In genomic region chr1:207903767-207904166, GRCh38 we compare ENCODE assay signal across 1 cellular context.
TF ChIP-seq lines count a peak whose summit lies in the region.

No MANE protein-coding gene starts in this region.

TF ChIP-seq in K562, 482 proteins besides CTCF, POLR2A, EP300 and RAD21 (continued from another document):
- TF ChIP-seq ZBED1 (IDR thresholded peaks at IDR 0.05) = 0 out of 2 replicates have a peak, but pooled peaks have one; percentile 33
- no peak for TF ChIP-seq SRSF7 (optimal IDR thresholded peaks at IDR 0.05; ENCODE audit: low read depth, low read length)
- no peak for TF ChIP-seq GTF2E2 (tag; IDR thresholded peaks at IDR 0.05)
- TF ChIP-seq ZNF717 (CRISPR knock-in tag; IDR thresholded peaks at IDR 0.05) = no peak
- peak; percentile 81 for TF ChIP-seq ZNF175 (CRISPR knock-in tag; IDR thresholded peaks at IDR 0.05; ENCODE audit: low read depth)
- TF ChIP-seq ZNF507 (tag; conservative IDR thresholded peaks at IDR 0.05) = no peak
- no peak for TF ChIP-seq GTF2F1 (IDR thresholded peaks at IDR 0.05; ENCODE audit: low read depth, low read length)
- no peak for TF ChIP-seq ELF1 (tag; IDR thresholded peaks at IDR 0.05)
- TF ChIP-seq, protein P1, sequence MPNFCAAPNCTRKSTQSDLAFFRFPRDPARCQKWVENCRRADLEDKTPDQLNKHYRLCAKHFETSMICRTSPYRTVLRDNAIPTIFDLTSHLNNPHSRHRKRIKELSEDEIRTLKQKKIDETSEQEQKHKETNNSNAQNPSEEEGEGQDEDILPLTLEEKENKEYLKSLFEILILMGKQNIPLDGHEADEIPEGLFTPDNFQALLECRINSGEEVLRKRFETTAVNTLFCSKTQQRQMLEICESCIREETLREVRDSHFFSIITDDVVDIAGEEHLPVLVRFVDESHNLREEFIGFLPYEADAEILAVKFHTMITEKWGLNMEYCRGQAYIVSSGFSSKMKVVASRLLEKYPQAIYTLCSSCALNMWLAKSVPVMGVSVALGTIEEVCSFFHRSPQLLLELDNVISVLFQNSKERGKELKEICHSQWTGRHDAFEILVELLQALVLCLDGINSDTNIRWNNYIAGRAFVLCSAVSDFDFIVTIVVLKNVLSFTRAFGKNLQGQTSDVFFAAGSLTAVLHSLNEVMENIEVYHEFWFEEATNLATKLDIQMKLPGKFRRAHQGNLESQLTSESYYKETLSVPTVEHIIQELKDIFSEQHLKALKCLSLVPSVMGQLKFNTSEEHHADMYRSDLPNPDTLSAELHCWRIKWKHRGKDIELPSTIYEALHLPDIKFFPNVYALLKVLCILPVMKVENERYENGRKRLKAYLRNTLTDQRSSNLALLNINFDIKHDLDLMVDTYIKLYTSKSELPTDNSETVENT (CRISPR knock-in tag; IDR thresholded peaks at IDR 0.05) = no peak
- TF ChIP-seq IRF2 (CRISPR knock-in tag; IDR thresholded peaks at IDR 0.05) = no peak
- TF ChIP-seq, protein P2, sequence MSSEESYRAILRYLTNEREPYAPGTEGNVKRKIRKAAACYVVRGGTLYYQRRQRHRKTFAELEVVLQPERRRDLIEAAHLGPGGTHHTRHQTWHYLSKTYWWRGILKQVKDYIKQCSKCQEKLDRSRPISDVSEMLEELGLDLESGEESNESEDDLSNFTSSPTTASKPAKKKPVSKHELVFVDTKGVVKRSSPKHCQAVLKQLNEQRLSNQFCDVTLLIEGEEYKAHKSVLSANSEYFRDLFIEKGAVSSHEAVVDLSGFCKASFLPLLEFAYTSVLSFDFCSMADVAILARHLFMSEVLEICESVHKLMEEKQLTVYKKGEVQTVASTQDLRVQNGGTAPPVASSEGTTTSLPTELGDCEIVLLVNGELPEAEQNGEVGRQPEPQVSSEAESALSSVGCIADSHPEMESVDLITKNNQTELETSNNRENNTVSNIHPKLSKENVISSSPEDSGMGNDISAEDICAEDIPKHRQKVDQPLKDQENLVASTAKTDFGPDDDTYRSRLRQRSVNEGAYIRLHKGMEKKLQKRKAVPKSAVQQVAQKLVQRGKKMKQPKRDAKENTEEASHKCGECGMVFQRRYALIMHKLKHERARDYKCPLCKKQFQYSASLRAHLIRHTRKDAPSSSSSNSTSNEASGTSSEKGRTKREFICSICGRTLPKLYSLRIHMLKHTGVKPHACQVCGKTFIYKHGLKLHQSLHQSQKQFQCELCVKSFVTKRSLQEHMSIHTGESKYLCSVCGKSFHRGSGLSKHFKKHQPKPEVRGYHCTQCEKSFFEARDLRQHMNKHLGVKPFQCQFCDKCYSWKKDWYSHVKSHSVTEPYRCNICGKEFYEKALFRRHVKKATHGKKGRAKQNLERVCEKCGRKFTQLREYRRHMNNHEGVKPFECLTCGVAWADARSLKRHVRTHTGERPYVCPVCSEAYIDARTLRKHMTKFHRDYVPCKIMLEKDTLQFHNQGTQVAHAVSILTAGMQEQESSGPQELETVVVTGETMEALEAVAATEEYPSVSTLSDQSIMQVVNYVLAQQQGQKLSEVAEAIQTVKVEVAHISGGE (CRISPR knock-in tag; IDR thresholded peaks at IDR 0.05) = no peak
- no peak for TF ChIP-seq HBP1 (CRISPR knock-in tag; IDR thresholded peaks at IDR 0.05)
- TF ChIP-seq ILF3 (IDR thresholded peaks at IDR 0.05; ENCODE audit: borderline replicate concordance) = no peak
- TF ChIP-seq HMG20A (CRISPR knock-in tag; conservative IDR thresholded peaks at IDR 0.05) = no peak
- TF ChIP-seq ILK (tag; IDR thresholded peaks at IDR 0.05; ENCODE audit: borderline replicate concordance, low read depth) = no peak
- TF ChIP-seq TEAD1 (CRISPR knock-in tag; IDR thresholded peaks at IDR 0.05) = no peak
- TF ChIP-seq, protein P3, sequence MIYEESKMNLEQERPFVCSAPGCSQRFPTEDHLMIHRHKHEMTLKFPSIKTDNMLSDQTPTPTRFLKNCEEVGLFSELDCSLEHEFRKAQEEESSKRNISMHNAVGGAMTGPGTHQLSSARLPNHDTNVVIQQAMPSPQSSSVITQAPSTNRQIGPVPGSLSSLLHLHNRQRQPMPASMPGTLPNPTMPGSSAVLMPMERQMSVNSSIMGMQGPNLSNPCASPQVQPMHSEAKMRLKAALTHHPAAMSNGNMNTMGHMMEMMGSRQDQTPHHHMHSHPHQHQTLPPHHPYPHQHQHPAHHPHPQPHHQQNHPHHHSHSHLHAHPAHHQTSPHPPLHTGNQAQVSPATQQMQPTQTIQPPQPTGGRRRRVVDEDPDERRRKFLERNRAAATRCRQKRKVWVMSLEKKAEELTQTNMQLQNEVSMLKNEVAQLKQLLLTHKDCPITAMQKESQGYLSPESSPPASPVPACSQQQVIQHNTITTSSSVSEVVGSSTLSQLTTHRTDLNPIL (CRISPR knock-in tag; IDR thresholded peaks at IDR 0.05) = no peak
- peak; percentile 71 for TF ChIP-seq CEBPB (tag; IDR thresholded peaks at IDR 0.05)
- TF ChIP-seq XRCC4 (IDR thresholded peaks at IDR 0.05; ENCODE audit: extremely low read depth, insufficient read depth, insufficient read length) = no peak
- TF ChIP-seq STAT5B (CRISPR knock-in tag; IDR thresholded peaks at IDR 0.05) = no peak
- no peak for TF ChIP-seq SIX5 (IDR thresholded peaks at IDR 0.05; ENCODE audit: borderline replicate concordance in 1 of 2, insufficient read depth in 1 of 2, low read depth in 1 of 2, low read length in 2 of 2)
- TF ChIP-seq ZNF79 (CRISPR knock-in tag; IDR thresholded peaks at IDR 0.05; ENCODE audit: low read depth) = no peak
- no peak for TF ChIP-seq ZEB2 (IDR thresholded peaks at IDR 0.05)
- TF ChIP-seq ZHX1 (conservative IDR thresholded peaks at IDR 0.05; ENCODE audit: low read length) = no peak
- no peak for TF ChIP-seq CHD2 (IDR thresholded peaks at IDR 0.05; ENCODE audit: low read depth, low read length)
- peak; percentile 68; the same call in 1 of the 2 replicates for TF ChIP-seq JUND (IDR thresholded peaks at IDR 0.05; ENCODE audit: borderline replicate concordance, low read depth, low read length)
- no peak; the same call in 2 of the 3 replicates for TF ChIP-seq JUND (tag; IDR thresholded peaks at IDR 0.05; ENCODE audit: borderline replicate concordance, low read depth, low read length)
- no peak for TF ChIP-seq HDAC3 (IDR thresholded peaks at IDR 0.05; ENCODE audit: borderline replicate concordance, partially characterized antibody)
- no peak for TF ChIP-seq MLLT1 (IDR thresholded peaks at IDR 0.05)
- TF ChIP-seq, protein P4, sequence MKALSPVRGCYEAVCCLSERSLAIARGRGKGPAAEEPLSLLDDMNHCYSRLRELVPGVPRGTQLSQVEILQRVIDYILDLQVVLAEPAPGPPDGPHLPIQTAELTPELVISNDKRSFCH (CRISPR knock-in tag; IDR thresholded peaks at IDR 0.05) = no peak
- TF ChIP-seq, protein P4 (tag; IDR thresholded peaks at IDR 0.05) = no peak
- no peak for TF ChIP-seq ZNF699 (CRISPR knock-in tag; IDR thresholded peaks at IDR 0.05; ENCODE audit: insufficient replicate concordance)
- TF ChIP-seq RBM17 (IDR thresholded peaks at IDR 0.05; ENCODE audit: borderline replicate concordance, low read depth, low read length) = no peak
- TF ChIP-seq, protein P5, sequence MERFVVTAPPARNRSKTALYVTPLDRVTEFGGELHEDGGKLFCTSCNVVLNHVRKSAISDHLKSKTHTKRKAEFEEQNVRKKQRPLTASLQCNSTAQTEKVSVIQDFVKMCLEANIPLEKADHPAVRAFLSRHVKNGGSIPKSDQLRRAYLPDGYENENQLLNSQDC (CRISPR knock-in tag; IDR thresholded peaks at IDR 0.05) = no peak
- TF ChIP-seq JUN (IDR thresholded peaks at IDR 0.05; ENCODE audit: borderline replicate concordance, low read depth, low read length) = peak; percentile 53; the same call in 1 of the 2 replicates
- no peak for TF ChIP-seq JUN (CRISPR knock-in tag; IDR thresholded peaks at IDR 0.05; ENCODE audit: borderline replicate concordance)
- TF ChIP-seq CXXC5 (CRISPR knock-in tag; IDR thresholded peaks at IDR 0.05) = no peak
TF ChIP-seq in K562: peak in this region for 12.
